ENCODE assay signal across 8 cellular contexts in the genomic region with DNA sequence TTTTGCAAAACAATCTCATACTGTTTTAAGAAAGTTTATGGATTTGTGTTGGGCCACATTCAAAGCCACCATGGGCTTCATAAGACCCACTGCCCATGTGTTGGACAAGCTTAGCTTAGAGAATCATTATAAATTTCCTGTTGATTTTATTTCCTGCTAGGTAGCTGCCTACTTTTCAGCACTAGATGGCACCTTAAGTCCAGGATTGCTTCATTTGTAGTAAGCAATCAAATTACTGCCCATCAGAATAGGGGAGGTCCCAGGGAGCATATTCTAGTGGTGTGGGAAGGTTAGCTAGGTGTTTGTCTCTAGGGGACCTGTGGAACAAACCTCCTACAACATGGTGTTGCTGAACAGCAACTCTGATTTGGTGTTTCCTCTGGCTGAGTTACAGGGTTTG. TPM values are rescaled to one million over a fixed set of nuclear protein-coding genes. Genes with fewer than 3 reads are reported as not detected.
A peak's percentile ranks its signal among the peaks of the same experiment; 100 is the strongest.
DNase-seq lines count a peak whose midpoint lies in the region; ATAC-seq and TF ChIP-seq lines count a peak whose summit lies in the region.

No MANE protein-coding gene starts in this region.

- POLR2A ChIA-PET in SK-N-SH (lab: Yijun Ruan, JAX) = no interaction called here

- TF ChIP-seq CTCF in SK-N-SH (IDR thresholded peaks at IDR 0.05) = peak; percentile 45

- no peak overlapping the region for H3K4me2 ChIP-seq in SK-N-SH

- H3K9me2 ChIP-seq in SK-N-SH = no peaks in the 10 kb centered on the region

- H3K4me3 ChIP-seq in SK-N-SH (ENCODE audit: low read depth in 2 of 2, low read length in 1 of 2) = no peak overlapping the region

- TF ChIP-seq RAD21 in SK-N-SH (IDR thresholded peaks at IDR 0.05; ENCODE audit: low read length) = peak; percentile 78

- H4K20me1 ChIP-seq in SK-N-SH (ENCODE audit: insufficient read depth) = no peaks in the 10 kb centered on the region

- H3K9ac ChIP-seq in SK-N-SH = no peak overlapping the region

- no peak overlapping the region for H3K27ac ChIP-seq in SK-N-SH (ENCODE audit: low read depth in 2 of 2, low read length in 1 of 2)

- no peaks in the 10 kb centered on the region for H3K36me3 ChIP-seq in SK-N-SH (replicated peaks in 1 of 2; ENCODE audit: control insufficient read depth in 1 of 2, insufficient read depth in 2 of 2, low read length in 1 of 2)

- H3K9me3 ChIP-seq in SK-N-SH = no peaks in the 10 kb centered on the region

- no peaks in the 10 kb centered on the region for H3K79me2 ChIP-seq in SK-N-SH (ENCODE audit: insufficient read depth)

- no peak overlapping the region for H2AFZ ChIP-seq in SK-N-SH (ENCODE audit: low read depth)

- no peaks in the 10 kb centered on the region for H3K4me1 ChIP-seq in SK-N-SH (ENCODE audit: control insufficient read depth in 1 of 2, insufficient read depth in 2 of 2, low read depth in 1 of 2, low read length in 1 of 2)

- no peak for ATAC-seq in GM21381 (IDR thresholded peaks at IDR 0.05; ENCODE audit: unreplicated experiment)
- ATAC-seq in HG03378 (IDR thresholded peaks at IDR 0.05; ENCODE audit: unreplicated experiment) = no peak

- CTCF ChIA-PET in SK-N-SH (lab: Yijun Ruan, JAX) = interaction anchor here (0.7 to 4.2 kb wide), 19 partner anchors 8 to 135 kb away, joined by 3 to 24 read pairs (median 5); no protein-coding TSS in a partner anchor

- peak; percentile 35 for DNase-seq in DMS53 treated with DMSO at 0.1 percent for 48 hours (lab: John Stamatoyannopoulos, UW; ENCODE audit: unreplicated experiment)
- DNase-seq in M059J (ENCODE audit: low read depth) = peak; percentile 1
- peak; percentile 68 for DNase-seq in SK-N-SH
- peak; percentile 61 for DNase-seq in left kidney (ENCODE audit: low read depth, low spot score)
- no peak for DNase-seq in HK-2 (ENCODE audit: unreplicated experiment)
- no peak for DNase-seq in inferior parietal cortex (ENCODE audit: extremely low spot score)

- peaks cover 4% of the 10 kb centered on the region for H3F3A ChIP-seq in SK-N-SH (replicated peaks; ENCODE audit: insufficient read depth)

- no peaks in the 10 kb centered on the region for H3K27me3 ChIP-seq in SK-N-SH (ENCODE audit: insufficient read depth)

- TF ChIP-seq EP300 in SK-N-SH (IDR thresholded peaks at IDR 0.05; ENCODE audit: borderline replicate concordance in 1 of 2, low read depth in 1 of 2, low read length in 1 of 2) = no peak

TF ChIP-seq in SK-N-SH, 30 proteins besides CTCF, POLR2A, EP300 and RAD21:
- TF ChIP-seq FOXJ3 (CRISPR knock-in tag; IDR thresholded peaks at IDR 0.05) (no peak), SMC3 (IDR thresholded peaks at IDR 0.05; ENCODE audit: low read depth, low read length) (peak; percentile 20; the same call in 1 of the 2 replicates), TCF12 (IDR thresholded peaks at IDR 0.05) (no peak), POLR2AphosphoS5 (IDR thresholded peaks at IDR 0.05; ENCODE audit: low read depth, low read length) (no peak)
- TF ChIP-seq, protein P1, sequence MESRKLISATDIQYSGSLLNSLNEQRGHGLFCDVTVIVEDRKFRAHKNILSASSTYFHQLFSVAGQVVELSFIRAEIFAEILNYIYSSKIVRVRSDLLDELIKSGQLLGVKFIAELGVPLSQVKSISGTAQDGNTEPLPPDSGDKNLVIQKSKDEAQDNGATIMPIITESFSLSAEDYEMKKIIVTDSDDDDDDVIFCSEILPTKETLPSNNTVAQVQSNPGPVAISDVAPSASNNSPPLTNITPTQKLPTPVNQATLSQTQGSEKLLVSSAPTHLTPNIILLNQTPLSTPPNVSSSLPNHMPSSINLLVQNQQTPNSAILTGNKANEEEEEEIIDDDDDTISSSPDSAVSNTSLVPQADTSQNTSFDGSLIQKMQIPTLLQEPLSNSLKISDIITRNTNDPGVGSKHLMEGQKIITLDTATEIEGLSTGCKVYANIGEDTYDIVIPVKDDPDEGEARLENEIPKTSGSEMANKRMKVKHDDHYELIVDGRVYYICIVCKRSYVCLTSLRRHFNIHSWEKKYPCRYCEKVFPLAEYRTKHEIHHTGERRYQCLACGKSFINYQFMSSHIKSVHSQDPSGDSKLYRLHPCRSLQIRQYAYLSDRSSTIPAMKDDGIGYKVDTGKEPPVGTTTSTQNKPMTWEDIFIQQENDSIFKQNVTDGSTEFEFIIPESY (IDR thresholded peaks at IDR 0.05; ENCODE audit: borderline replicate concordance, low read depth) = no peak

RNA-seq across cellular contexts. Expression of a gene that starts 11.0 kb away (rescaled TPM):
- total RNA-seq in M059J (2014; rRNA removed; shearing (Covaris generic)) = not detected in 2 replicates
- not detected in 2 replicates for polyA plus RNA-seq in SK-N-SH (2012; rRNA removed)
- not detected in 2 replicates for polyA plus RNA-seq in SK-N-SH (2012; cell fraction: cytosol; rRNA removed)
- polyA plus RNA-seq in SK-N-SH (2012; cell fraction: nucleus; rRNA removed) = not detected in 2 replicates

RNA-seq across cellular contexts. Expression of a gene that starts 34.4 kb away (rescaled TPM):
- total RNA-seq in M059J (2014; rRNA removed; shearing (Covaris generic)) = not detected in 2 replicates
- polyA plus RNA-seq in SK-N-SH (2012; rRNA removed) = 0.08 TPM in 1 of 2 replicates, not detected in the other
- polyA plus RNA-seq in SK-N-SH (2012; cell fraction: cytosol; rRNA removed) = 0.05 TPM in 1 of 2 replicates, not detected in the other
- polyA plus RNA-seq in SK-N-SH (2012; cell fraction: nucleus; rRNA removed) = 0.19 and 0.27 TPM in 2 replicates

Comparison
In these comparisons a context has a peak if more than half of its experiments do, and no peak if none do; other contexts are left out.
1. DNase-seq: peak in DMS53 treated with DMSO at 0.1 percent for 48 hours (single experiment), M059J (single experiment), SK-N-SH (single experiment) and left kidney (single experiment); none in HK-2 (single experiment) and inferior parietal cortex (single experiment).